In the genomic region with DNA sequence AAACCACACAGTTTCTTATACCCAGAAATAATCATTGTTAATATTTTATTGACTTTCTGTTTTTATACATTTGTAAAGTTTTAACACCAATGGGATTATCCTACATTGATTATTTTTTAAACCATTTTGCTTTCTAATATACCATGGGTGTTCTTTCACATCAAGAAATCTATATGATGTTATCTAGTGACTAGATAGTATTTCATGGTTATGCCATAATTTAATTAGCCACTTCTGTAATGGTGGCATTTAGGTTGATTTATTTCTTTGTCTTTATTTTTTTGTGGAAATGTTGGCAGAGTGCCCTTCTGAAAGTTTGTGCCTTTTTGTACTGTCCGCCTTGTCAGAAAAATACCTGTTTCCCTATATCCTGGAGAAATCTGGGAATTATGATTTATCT, we compare ENCODE assay signal across 31 cellular contexts.
"Had no signal": no experiment of that assay in that cellular context is flagged by ENCODE, and none has a peak within 500 bp of the region (broad histone marks: within the 10 kb centered on the region; RNA-seq: fewer than 3 reads in every experiment).

No MANE protein-coding gene starts in this region.

- FAIRE-seq: endothelial cell of umbilical vein had no signal

- H3K27me3 ChIP-seq: adrenal gland, body of pancreas, esophagus squamous epithelium, gastroesophageal sphincter had no signal

- H3K9me3 ChIP-seq: adrenal gland, body of pancreas, esophagus squamous epithelium, gastroesophageal sphincter, heart right ventricle had no signal

- H3K36me3 ChIP-seq: adrenal gland, esophagus squamous epithelium, gastroesophageal sphincter, heart right ventricle had no signal

- H3K4me1 ChIP-seq: adrenal gland, body of pancreas, esophagus squamous epithelium, gastroesophageal sphincter, heart right ventricle had no signal

- H3K27ac ChIP-seq: adrenal gland, body of pancreas, epithelial cell of prostate, esophagus squamous epithelium, gastroesophageal sphincter, heart right ventricle had no signal

- H3K4me3 ChIP-seq: adrenal gland, body of pancreas, esophagus squamous epithelium, gastroesophageal sphincter, heart right ventricle had no signal

- DNase-seq: activated CD4-positive, alpha-beta memory T cell treated with anti-CD3 and anti-CD28 coated beads for 36 hours; activated CD4-positive, alpha-beta T cell treated with anti-CD3 and anti-CD28 coated beads for 36 hours; activated CD4-positive, alpha-beta T cell treated with anti-CD3 and anti-CD28 coated beads, Interleukin-2, amount 10 ng/mL, durations not matched to agents 24 days and 14 days; activated CD4-positive, CD25-positive, alpha-beta regulatory T cell; activated CD4-positive, CD25-positive, alpha-beta regulatory T cell treated with anti-CD3 and anti-CD28 coated beads, Interleukin-2, amount 50 U/mL, for 72 hours; activated CD8-positive, alpha-beta memory T cell treated with anti-CD3 and anti-CD28 coated beads, Interleukin-2, amount 10 ng/mL, durations not matched to agents 7 days and 5 days; activated CD8-positive, alpha-beta memory T cell treated with anti-CD3 and anti-CD28 coated beads, Interleukin-2, amount 50 U/mL, for 4 hours; activated CD8-positive, alpha-beta T cell treated with anti-CD3 and anti-CD28 coated beads, Interleukin-2, amount 10 ng/mL, durations not matched to agents 7 days and 5 days; activated effector memory CD4-positive, alpha-beta T cell treated with anti-CD3 and anti-CD28 coated beads, Interleukin-2, amount 50 U/mL, for 16 hours; activated naive CD4-positive, alpha-beta T cell treated with anti-CD3 and anti-CD28 coated beads for 36 hours; activated naive CD8-positive, alpha-beta T cell treated with anti-CD3 and anti-CD28 coated beads for 36 hours; activated naive CD8-positive, alpha-beta T cell treated with anti-CD3 and anti-CD28 coated beads, Interleukin-2, amount 50 U/mL, for 24 hours; activated T-cell treated with anti-CD3 and anti-CD28 coated beads, Interleukin-2, amount 50 U/mL, for 1 hour; activated T-cell treated with anti-CD3 and anti-CD28 coated beads, Interleukin-2, amount 50 U/mL, for 48 hours; adrenal gland; amygdala; aorta; body of pancreas; caudate nucleus; cortex of kidney; dermis blood vessel endothelial cell; effector CD4-positive, alpha-beta T cell; effector memory CD8-positive, alpha-beta T cell; esophagus squamous epithelium; foreskin melanocyte; heart right ventricle; T-helper 17 cell; T1000 had no signal
